In genomic region chr9:129183495-129184308, GRCh38 we compare ENCODE assay signal across 18 cellular contexts. TPM values are rescaled to one million over a fixed set of nuclear protein-coding genes. Genes with fewer than 3 reads are reported as not detected.
DNase-seq lines count a peak whose midpoint lies in the region; ATAC-seq and FAIRE-seq lines count a peak whose summit lies in the region.
"Had no signal": no experiment of that assay in that cellular context is flagged by ENCODE, and none has a peak within 500 bp of the region (broad histone marks: within the 10 kb centered on the region; RNA-seq: fewer than 3 reads in every experiment).

No MANE protein-coding gene starts in this region.

- H3K36me3 Mint-ChIP-seq in stimulated activated memory B cell treated with anti-CD40 and anti-IgM and Interleukin-4, amounts not matched to agents 10 μg/mL and 1 μg/mL and 100 μg/mL, for 72 hours: no peaks in the 10 kb centered on the region
- no peaks in the 10 kb centered on the region for H3K36me3 Mint-ChIP-seq in activated T-helper 2 cell treated with anti-CD3 and anti-CD28 coated beads, Interferon-gamma antibody, Interleukin-2, Interleukin-4, amounts not matched to agents 10 μg/mL and 5 μg/mL and 100 μg/mL, durations not matched to agents 14 hours and 24 hours and 36 hours (ENCODE audit: low read depth)
- H3K36me3 Mint-ChIP-seq: naive thymus-derived CD8-positive, alpha-beta T cell had no signal

- peak overlapping the region; percentile 12; the same call in 1 of the 2 replicates for H3K27ac ChIP-seq in SK-N-MC
- H3K27ac ChIP-seq: 22Rv1, dorsolateral prefrontal cortex, foreskin keratinocyte had no signal

- no peak overlapping the region for H3K4me3 Mint-ChIP-seq in stimulated activated memory B cell treated with anti-CD40 and anti-IgM and Interleukin-4, amounts not matched to agents 10 μg/mL and 1 μg/mL and 100 μg/mL, for 72 hours
- H3K4me3 Mint-ChIP-seq in activated T-helper 2 cell treated with anti-CD3 and anti-CD28 coated beads, Interferon-gamma antibody, Interleukin-2, Interleukin-4, amounts not matched to agents 10 μg/mL and 5 μg/mL and 100 μg/mL, durations not matched to agents 14 hours and 24 hours and 36 hours (ENCODE audit: low read depth): no peak overlapping the region
- H3K4me3 Mint-ChIP-seq: CD4-positive, alpha-beta T cell; naive thymus-derived CD8-positive, alpha-beta T cell had no signal

- H3K9me3 ChIP-seq in SK-N-MC (ENCODE audit: low read depth, low read length): no peaks in the 10 kb centered on the region

- H3K36me3 ChIP-seq in SK-N-MC (ENCODE audit: insufficient read depth, low read length): no peaks in the 10 kb centered on the region

- no peaks in the 10 kb centered on the region for H3K9me3 Mint-ChIP-seq in stimulated activated memory B cell treated with anti-CD40 and anti-IgM and Interleukin-4, amounts not matched to agents 10 μg/mL and 1 μg/mL and 100 μg/mL, for 72 hours
- H3K9me3 Mint-ChIP-seq in activated T-helper 2 cell treated with anti-CD3 and anti-CD28 coated beads, Interferon-gamma antibody, Interleukin-2, Interleukin-4, amounts not matched to agents 10 μg/mL and 5 μg/mL and 100 μg/mL, durations not matched to agents 14 hours and 24 hours and 36 hours: no peaks in the 10 kb centered on the region
- H3K9me3 Mint-ChIP-seq: CD4-positive, alpha-beta T cell had no signal

- intact Hi-C loops in activated T-helper 2 cell treated with anti-CD3 and anti-CD28 coated beads, Interferon-gamma antibody, Interleukin-2, Interleukin-4, amounts not matched to agents 10 μg/mL and 5 μg/mL and 100 μg/mL, durations not matched to agents 14 hours and 24 hours and 36 hours (cut with micrococcal nuclease): no loop called here
- intact Hi-C loops in Right ventricle myocardium inferior (cut with DNase I): no loop called here

- DNase-seq in DMS 273 (lab: John Stamatoyannopoulos, UW; ENCODE audit: unreplicated experiment) (peak; percentile 23), DMS 273 treated with DMSO at 0.1 percent for 48 hours (lab: John Stamatoyannopoulos, UW) (no peak), SK-N-MC (ENCODE audit: low read depth, low spot score) (no peak), iris pigment epithelial cell (ENCODE audit: low read depth) (peak; percentile 36), Right ventricle myocardium inferior (ENCODE audit: missing footprints) (no peak), HTR-8/SVneo (ENCODE audit: insufficient read length, low spot score) (no peak)
- DNase-seq in activated T-helper 2 cell treated with anti-CD3 and anti-CD28 coated beads, Interferon-gamma antibody, Interleukin-2, Interleukin-4, amounts not matched to agents 10 μg/mL and 5 μg/mL and 100 μg/mL, durations not matched to agents 14 hours and 24 hours and 36 hours (ENCODE audit: low spot score): no peak
- DNase-seq: activated CD4-positive, alpha-beta T cell treated with anti-CD3 and anti-CD28 coated beads, Interleukin-2, amount 50 U/mL, for 4 hours; aorta; CD4-positive, alpha-beta T cell; dorsolateral prefrontal cortex; GDM1; naive thymus-derived CD8-positive, alpha-beta T cell; NCI-H2171 treated with DMSO at 0.1 percent for 48 hours had no signal

- no peak overlapping the region for H3K9ac ChIP-seq in SK-N-MC (ENCODE audit: insufficient read length)

- H3K4me1 Mint-ChIP-seq in stimulated activated memory B cell treated with anti-CD40 and anti-IgM and Interleukin-4, amounts not matched to agents 10 μg/mL and 1 μg/mL and 100 μg/mL, for 72 hours: no peaks in the 10 kb centered on the region
- H3K4me1 Mint-ChIP-seq in activated T-helper 2 cell treated with anti-CD3 and anti-CD28 coated beads, Interferon-gamma antibody, Interleukin-2, Interleukin-4, amounts not matched to agents 10 μg/mL and 5 μg/mL and 100 μg/mL, durations not matched to agents 14 hours and 24 hours and 36 hours (ENCODE audit: low read depth): peaks cover 12% of the 10 kb centered on the region

- no peak for FAIRE-seq in HTR-8/SVneo (lab: Jason Lieb, UNC)
- FAIRE-seq: keratinocyte had no signal

- H3K4me3 ChIP-seq in SK-N-MC: no peak overlapping the region
- H3K4me3 ChIP-seq: dorsolateral prefrontal cortex had no signal

- H3K27ac Mint-ChIP-seq in stimulated activated memory B cell treated with anti-CD40 and anti-IgM and Interleukin-4, amounts not matched to agents 10 μg/mL and 1 μg/mL and 100 μg/mL, for 72 hours: no peak overlapping the region
- no peak overlapping the region for H3K27ac Mint-ChIP-seq in activated T-helper 2 cell treated with anti-CD3 and anti-CD28 coated beads, Interferon-gamma antibody, Interleukin-2, Interleukin-4, amounts not matched to agents 10 μg/mL and 5 μg/mL and 100 μg/mL, durations not matched to agents 14 hours and 24 hours and 36 hours
- H3K27ac Mint-ChIP-seq: CD4-positive, alpha-beta T cell had no signal

- peaks cover 30% of the 10 kb centered on the region for H3K27me3 Mint-ChIP-seq in stimulated activated memory B cell treated with anti-CD40 and anti-IgM and Interleukin-4, amounts not matched to agents 10 μg/mL and 1 μg/mL and 100 μg/mL, for 72 hours
- H3K27me3 Mint-ChIP-seq in activated T-helper 2 cell treated with anti-CD3 and anti-CD28 coated beads, Interferon-gamma antibody, Interleukin-2, Interleukin-4, amounts not matched to agents 10 μg/mL and 5 μg/mL and 100 μg/mL, durations not matched to agents 14 hours and 24 hours and 36 hours (ENCODE audit: low read depth): no peaks in the 10 kb centered on the region
- H3K27me3 Mint-ChIP-seq: CD4-positive, alpha-beta T cell; naive thymus-derived CD8-positive, alpha-beta T cell had no signal

- peak; percentile 49 for ATAC-seq in stimulated activated memory B cell treated with anti-CD40 and anti-IgM and Interleukin-4, amounts not matched to agents 10 μg/mL and 1 μg/mL and 100 μg/mL, for 72 hours
- no peak for ATAC-seq in Right ventricle myocardium inferior
- ATAC-seq: foreskin keratinocyte; naive thymus-derived CD8-positive, alpha-beta T cell had no signal

RNA-seq across cellular contexts. Expression of gene IER5L, which starts 5.6 kb away (rescaled TPM):
- total RNA-seq in activated T-helper 2 cell treated with anti-CD3 and anti-CD28 coated beads, Interferon-gamma antibody, Interleukin-2, Interleukin-4, amounts not matched to agents 10 μg/mL and 5 μg/mL and 100 μg/mL, durations not matched to agents 14 hours and 24 hours and 36 hours: 8.6 and 9.3 TPM in 2 replicates
- 4.6 TPM for total RNA-seq in Right ventricle myocardium inferior

Comparison
In these comparisons a context has a peak if more than half of its experiments do, and no peak if none do; other contexts are left out.
1. DNase-seq: peak in DMS 273 (single experiment) and iris pigment epithelial cell (single experiment); none in DMS 273 treated with DMSO at 0.1 percent for 48 hours (single experiment), SK-N-MC (single experiment), activated T-helper 2 cell treated with anti-CD3 and anti-CD28 coated beads, Interferon-gamma antibody, Interleukin-2, Interleukin-4, amounts not matched to agents 10 μg/mL and 5 μg/mL and 100 μg/mL, durations not matched to agents 14 hours and 24 hours and 36 hours (single experiment), Right ventricle myocardium inferior (single experiment) and HTR-8/SVneo (single experiment).